In the genomic region with DNA sequence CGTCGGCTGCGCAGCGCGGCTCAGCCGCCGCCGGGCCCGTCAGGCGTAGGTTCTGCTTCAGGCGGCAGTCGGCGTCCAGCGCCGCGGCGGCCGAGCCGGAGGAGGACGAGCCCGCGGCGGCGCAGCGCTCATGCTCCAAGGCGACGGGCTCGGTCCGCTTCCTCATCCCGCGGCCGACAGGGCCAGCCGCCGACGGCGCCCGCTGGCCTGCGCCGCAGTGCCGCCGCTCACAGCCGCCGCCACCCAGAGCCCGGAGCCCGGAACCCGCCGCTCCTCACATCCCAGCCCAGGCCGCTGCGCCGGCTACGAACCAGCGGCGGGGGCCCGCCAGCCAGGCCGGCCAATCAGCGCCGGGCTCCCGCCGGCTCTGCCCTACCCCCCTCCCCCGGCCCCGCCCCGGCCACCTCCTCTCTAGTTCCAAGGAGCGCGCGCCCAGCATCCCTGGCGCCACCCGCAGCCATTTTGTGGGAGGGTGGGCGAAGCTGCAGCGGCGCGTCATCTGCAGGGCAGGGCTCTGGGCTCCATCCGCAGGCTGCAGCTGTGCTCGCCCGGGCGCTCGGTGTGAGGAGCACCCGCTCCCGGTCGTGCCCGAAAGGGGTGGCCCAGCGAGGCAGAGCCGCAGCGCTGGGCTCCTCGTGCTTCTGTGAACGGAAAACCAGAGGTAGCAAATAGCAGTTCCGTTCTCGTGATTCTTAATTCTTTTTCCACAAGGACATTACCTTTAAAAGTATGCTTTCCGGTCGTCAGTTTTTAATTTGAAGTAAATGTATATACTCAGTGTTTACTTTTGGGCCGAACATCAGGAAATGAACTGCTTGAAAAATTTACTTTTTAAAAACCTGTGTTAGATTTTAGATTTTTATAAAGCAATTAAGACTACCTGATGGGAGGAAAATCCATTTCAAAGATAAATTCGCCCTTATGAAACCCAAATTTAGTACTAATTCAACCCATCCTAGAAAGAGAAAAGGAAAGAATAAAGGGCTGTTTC, we compare ENCODE assay signal across 8 cellular contexts. TPM values are rescaled to one million over a fixed set of nuclear protein-coding genes. Genes with fewer than 3 reads are reported as not detected.
A peak's percentile ranks its signal among the peaks of the same experiment; 100 is the strongest.
DNase-seq lines count a peak whose midpoint lies in the region; ATAC-seq and TF ChIP-seq lines count a peak whose summit lies in the region.

A gene (minus strand): TSS at position 298 of the 991 bp plus-strand sequence. CDS start 132 bp downstream, at position 166.

- TF ChIP-seq CTCF in prostate gland (IDR thresholded peaks at IDR 0.05), result peak in 2 of 4 experiments; percentile 19 to 22

- H3K27me3 ChIP-seq in prostate gland (replicated peaks; ENCODE audit: insufficient read depth), result no peaks in the 10 kb centered on the region

- H3K9me3 ChIP-seq in T-helper 17 cell (ENCODE audit: control insufficient read depth, low read length, poor library complexity, severe bottlenecking) (no peaks in the 10 kb centered on the region), prostate gland (no peaks in the 10 kb centered on the region)

- intact Hi-C loops in left ventricle myocardium superior (cut with micrococcal nuclease) (loop anchor here (10.0 kb wide), 1 partner anchor 316 kb away; no protein-coding TSS in a partner anchor), prostate gland (cut with DNase I) (loop anchor here (2.0 to 10.0 kb wide), 3 partner anchors 94 to 396 kb away; a partner anchor contains a TSS)

- no peaks in the 10 kb centered on the region for H3K4me1 ChIP-seq in prostate gland (replicated peaks)

- peak; percentile 68 for TF ChIP-seq POLR2A in prostate gland (IDR thresholded peaks at IDR 0.05)

- peaks cover 14% of the 10 kb centered on the region for H3K4me1 Mint-ChIP-seq in T-helper 17 cell

- H3K27me3 Mint-ChIP-seq in T-helper 17 cell, result no peaks in the 10 kb centered on the region

- H3K27ac ChIP-seq in prostate gland, result peak within 1 kb of the TSS; percentile 86 to 94

- peak within 1 kb of the TSS; percentile 83 to 89 for H3K4me3 ChIP-seq in prostate gland

- peak within 1 kb of the TSS; percentile 79 for H3K27ac Mint-ChIP-seq in T-helper 17 cell

- under 1% methylated on average over 53 of the region's 91 CpGs for WGBS in prostate gland

- ATAC-seq in GM18502 (IDR thresholded peaks at IDR 0.05; ENCODE audit: poor library complexity, unreplicated experiment), result peak; percentile 92
- ATAC-seq in HG02943 (IDR thresholded peaks at IDR 0.05; ENCODE audit: low read depth, unreplicated experiment), result peak; percentile 84
- peak; percentile 95 for ATAC-seq in T-helper 17 cell
- peak; percentile 99 for ATAC-seq in left ventricle myocardium superior

- H3K4me3 Mint-ChIP-seq in T-helper 17 cell, result peak within 1 kb of the TSS; percentile 92

- no peaks in the 10 kb centered on the region for H3K36me3 ChIP-seq in prostate gland

- peak; percentile 28 to 79 for DNase-seq in NCI-H187 (lab: John Stamatoyannopoulos, UW)
- peak; percentile 86 to 91 (median 91) for DNase-seq in T-helper 17 cell
- peak; percentile 47 to 97 (median 93) for DNase-seq in amygdala (lab: John Stamatoyannopoulos, UW)
- DNase-seq in left ventricle myocardium superior, result peak; percentile 98
- peak; percentile 96 for DNase-seq in prostate gland (ENCODE audit: low spot score)
- peak; percentile 96 for DNase-seq in ureter (ENCODE audit: low spot score)

- no peaks in the 10 kb centered on the region for H3K36me3 Mint-ChIP-seq in T-helper 17 cell (ENCODE audit: low read depth)

RNA-seq across cellular contexts. Expression of the gene that starts here (rescaled TPM):
- 10 to 100 TPM; 12.5 to 22.7 TPM for total RNA-seq in T-helper 17 cell
- total RNA-seq in left ventricle myocardium superior, result 21.3 TPM
- 10 to 100 TPM; 70.1 to 84.7 TPM for total RNA-seq in prostate gland
- total RNA-seq in ureter, result 105 TPM

Comparison
In these comparisons a context has a peak if more than half of its experiments do, and no peak if none do; other contexts are left out.
1. Peak in every context shown above with its lines: DNase-seq, ATAC-seq, H3K4me3 ChIP-seq and H3K27ac ChIP-seq.